In genomic region chr17:29066053-29066452, GRCh38 we compare ENCODE assay signal across 36 cellular contexts. TPM values are rescaled to one million over a fixed set of nuclear protein-coding genes. Genes with fewer than 3 reads are reported as not detected.
DNase-seq lines count a peak whose midpoint lies in the region; ATAC-seq, FAIRE-seq and TF ChIP-seq lines count a peak whose summit lies in the region.
"Had no signal": no experiment of that assay in that cellular context is flagged by ENCODE, and none has a peak within 500 bp of the region (broad histone marks: within the 10 kb centered on the region; RNA-seq: fewer than 3 reads in every experiment).

No MANE protein-coding gene starts in this region.

- H3K4me2 ChIP-seq in K562 (ENCODE audit: insufficient read depth, low read length) (no peak overlapping the region), smooth muscle cell (no peak overlapping the region), osteoblast (ENCODE audit: insufficient read depth, low read length) (no peak overlapping the region)

- H2AFZ ChIP-seq in K562 (ENCODE audit: low read depth, low read length) (no peak overlapping the region), smooth muscle cell (ENCODE audit: low read depth) (no peak overlapping the region), osteoblast (ENCODE audit: low read length) (no peak overlapping the region)

- in situ Hi-C loops in K562 (cut with MboI), result no loop called here

- H3K27me3 ChIP-seq in K562 (ENCODE audit: control insufficient read depth in 2 of 2, insufficient read depth in 2 of 2, low read length in 2 of 2) (peaks cover 3 to 9% of the 10 kb centered on the region in 2 experiments; a peak in 3 of 5 replicates), smooth muscle cell (ENCODE audit: low read depth) (no peaks in the 10 kb centered on the region), osteoblast (ENCODE audit: insufficient read depth, low read length) (peaks cover 30% of the 10 kb centered on the region)
- H3K27me3 ChIP-seq: right lobe of liver, thyroid gland, uterus had no signal

- CTCF ChIA-PET in K562 (lab: Yijun Ruan, JAX; ENCODE audit: low intra/inter-chr PET ratio), result no interaction called here

- H3K4me1 ChIP-seq in K562 (replicated peaks in 1 of 2; ENCODE audit: control insufficient read depth in 2 of 2, insufficient read depth in 2 of 2, low read length in 2 of 2), result peaks cover 5 to 6% of the 10 kb centered on the region in 2 experiments; a peak in 2 of 5 replicates
- peaks cover 14% of the 10 kb centered on the region for H3K4me1 ChIP-seq in smooth muscle cell (ENCODE audit: low read depth)
- no peaks in the 10 kb centered on the region for H3K4me1 ChIP-seq in osteoblast (ENCODE audit: insufficient read depth, low read length)
- H3K4me1 ChIP-seq: prostate gland, right lobe of liver, thyroid gland, uterus had no signal

- DNase-seq in DMS 273 (lab: John Stamatoyannopoulos, UW; ENCODE audit: unreplicated experiment) (peak; percentile 96), NCI-H2171 treated with DMSO at 0.1 percent for 48 hours (lab: John Stamatoyannopoulos, UW) (peak; percentile 98), K562 (ENCODE audit: extremely low read depth in 1 of 4, low spot score in 3 of 4) (no peak), smooth muscle cell (lab: John Stamatoyannopoulos, UW; ENCODE audit: unreplicated experiment) (no peak), osteoblast (ENCODE audit: insufficient read length, low spot score, missing footprints) (no peak), NCI-H2227 treated with DMSO at 0.1 percent for 48 hours (lab: John Stamatoyannopoulos, UW) (no peak), NCI-H526 (lab: John Stamatoyannopoulos, UW) (no peak)
- DNase-seq: activated CD4-positive, alpha-beta T cell treated with anti-CD3 and anti-CD28 coated beads for 48 hours; AML-193; amniotic stem cell; brain microvascular endothelial cell; CD4-positive, alpha-beta memory T cell; effector CD4-positive, alpha-beta T cell; EL; H7; KBM-7; left colon; MM.1S; NCI-H1436 treated with DMSO at 0.1 percent for 48 hours; NCI-H510A treated with DMSO at 0.1 percent for 48 hours; SHP77 treated with DMSO at 0.1 percent for 48 hours; stimulated activated CD4-positive, alpha-beta T cell treated with anti-CD3 and anti-CD28 coated beads, Interleukin-12 subunit alpha, Interleukin-12 subunit beta, amount 100 ng/mL, for 4 hours; stimulated activated CD4-positive, alpha-beta T cell treated with anti-CD3 and anti-CD28 coated beads, Interleukin-2, amount 100 ng/mL, for 48 hours; stimulated activated naive CD8-positive, alpha-beta T cell treated with anti-CD3 and anti-CD28 coated beads, Interleukin-15, amount 100 ng/mL, for 72 hours; T1000; thyroid gland; uterus had no signal

- H3K9ac ChIP-seq in K562 (ENCODE audit: insufficient read depth in 1 of 2, low read depth in 2 of 2, low read length in 2 of 2), result no peak overlapping the region
- H3K9ac ChIP-seq in smooth muscle cell (ENCODE audit: low read depth), result no peak overlapping the region

- no peaks in the 10 kb centered on the region for H3K9me1 ChIP-seq in K562 (ENCODE audit: control insufficient read depth, insufficient read depth, low read length)

- peak overlapping the region in 2 of 3 experiments; percentile 6 to 32 for H3K27ac Mint-ChIP-seq in nephron
- H3K27ac Mint-ChIP-seq: activated naive CD4-positive, alpha-beta T cell treated with anti-CD3 and anti-CD28 coated beads, Interleukin-2, amount 50 U/mL, for 24 hours; activated T-helper 2 cell treated with anti-CD3 and anti-CD28 coated beads, Interferon-gamma antibody, Interleukin-2, Interleukin-4, amounts not matched to agents 10 μg/mL and 5 μg/mL and 100 μg/mL, durations not matched to agents 14 hours and 24 hours and 36 hours; CD4-positive, alpha-beta memory T cell; memory B cell; stimulated activated naive CD8-positive, alpha-beta T cell treated with anti-CD3 and anti-CD28 coated beads, Interleukin-15, amount 100 ng/mL, for 72 hours had no signal

- no peaks in the 10 kb centered on the region for H3K36me3 ChIP-seq in K562 (ENCODE audit: control insufficient read depth, insufficient read depth, low read length)
- no peaks in the 10 kb centered on the region for H3K36me3 ChIP-seq in smooth muscle cell (ENCODE audit: low read depth)
- no peaks in the 10 kb centered on the region for H3K36me3 ChIP-seq in osteoblast (ENCODE audit: insufficient read depth, low read length)
- H3K36me3 ChIP-seq: brain microvascular endothelial cell, prostate gland, right lobe of liver, thyroid gland, uterus had no signal

- POLR2A ChIA-PET in K562 (lab: Yijun Ruan, JAX), result no interaction called here

- peaks cover 51% of the 10 kb centered on the region for H3K4me1 Mint-ChIP-seq in nephron
- H3K4me1 Mint-ChIP-seq: activated naive CD4-positive, alpha-beta T cell treated with anti-CD3 and anti-CD28 coated beads, Interleukin-2, amount 50 U/mL, for 24 hours; memory B cell; stimulated activated naive CD8-positive, alpha-beta T cell treated with anti-CD3 and anti-CD28 coated beads, Interleukin-15, amount 100 ng/mL, for 72 hours had no signal

- H3K79me2 ChIP-seq in K562 (ENCODE audit: control insufficient read depth, insufficient read depth, low read length) (no peaks in the 10 kb centered on the region), smooth muscle cell (ENCODE audit: low read depth) (no peaks in the 10 kb centered on the region), osteoblast (ENCODE audit: insufficient read depth, low read length) (no peaks in the 10 kb centered on the region)

- H4K20me1 ChIP-seq in K562 (replicated peaks; ENCODE audit: control insufficient read depth, insufficient read depth, low read length), result no peaks in the 10 kb centered on the region
- H4K20me1 ChIP-seq in smooth muscle cell (ENCODE audit: low read depth), result no peaks in the 10 kb centered on the region
- no peaks in the 10 kb centered on the region for H4K20me1 ChIP-seq in osteoblast (ENCODE audit: insufficient read depth, low read length)

- H3K9me3 ChIP-seq in K562 (replicated peaks; ENCODE audit: control insufficient read depth, insufficient read depth, low read depth, low read length) (no peaks in the 10 kb centered on the region), smooth muscle cell (replicated peaks; ENCODE audit: low read depth) (no peaks in the 10 kb centered on the region), osteoblast (ENCODE audit: low read depth, low read length) (no peaks in the 10 kb centered on the region)
- H3K9me3 ChIP-seq: prostate gland, right lobe of liver, thyroid gland, uterus had no signal

- no peaks in the 10 kb centered on the region for H3F3A ChIP-seq in smooth muscle cell (ENCODE audit: low read depth)

- no peak overlapping the region for H3K4me3 Mint-ChIP-seq in nephron
- H3K4me3 Mint-ChIP-seq: activated naive CD4-positive, alpha-beta T cell treated with anti-CD3 and anti-CD28 coated beads, Interleukin-2, amount 50 U/mL, for 24 hours; CD4-positive, alpha-beta memory T cell; memory B cell; stimulated activated naive CD8-positive, alpha-beta T cell treated with anti-CD3 and anti-CD28 coated beads, Interleukin-15, amount 100 ng/mL, for 72 hours had no signal

- 5% methylated on average over 4 of the region's 7 CpGs for WGBS in K562 (ENCODE audit: insufficient coverage, low coverage, missing lambda C conversion rate)
- WGBS in smooth muscle cell (ENCODE audit: low lambda C conversion rate), result 94% methylated on average over 7 of the region's 7 CpGs

- H3K27ac ChIP-seq in K562 (ENCODE audit: extremely low read depth, low read depth, low read length) (no peak overlapping the region), smooth muscle cell (ENCODE audit: low read depth) (no peak overlapping the region), osteoblast (ENCODE audit: low read depth, low read length) (no peak overlapping the region)
- H3K27ac ChIP-seq: brain microvascular endothelial cell, prostate gland, right lobe of liver, thyroid gland, uterus had no signal

- H3K9me3 Mint-ChIP-seq in nephron, result no peaks in the 10 kb centered on the region
- H3K9me3 Mint-ChIP-seq: activated naive CD4-positive, alpha-beta T cell treated with anti-CD3 and anti-CD28 coated beads, Interleukin-2, amount 50 U/mL, for 24 hours; activated T-helper 2 cell treated with anti-CD3 and anti-CD28 coated beads, Interferon-gamma antibody, Interleukin-2, Interleukin-4, amounts not matched to agents 10 μg/mL and 5 μg/mL and 100 μg/mL, durations not matched to agents 14 hours and 24 hours and 36 hours; CD4-positive, alpha-beta memory T cell; memory B cell; stimulated activated naive CD8-positive, alpha-beta T cell treated with anti-CD3 and anti-CD28 coated beads, Interleukin-15, amount 100 ng/mL, for 72 hours had no signal

- ATAC-seq in K562, result no peak
- ATAC-seq: GM12878; left colon; right lobe of liver; stimulated activated naive CD8-positive, alpha-beta T cell treated with anti-CD3 and anti-CD28 coated beads, Interleukin-15, amount 100 ng/mL, for 72 hours had no signal

- H3K27me3 Mint-ChIP-seq in nephron (ENCODE audit: low read depth), result peaks cover 11% of the 10 kb centered on the region
- H3K27me3 Mint-ChIP-seq: activated naive CD4-positive, alpha-beta T cell treated with anti-CD3 and anti-CD28 coated beads, Interleukin-2, amount 50 U/mL, for 24 hours; CD4-positive, alpha-beta memory T cell; stimulated activated naive CD8-positive, alpha-beta T cell treated with anti-CD3 and anti-CD28 coated beads, Interleukin-15, amount 100 ng/mL, for 72 hours had no signal

- intact Hi-C loops in K562 (cut with micrococcal nuclease), result loop anchor here (5.0 kb wide), 1 partner anchor 44 kb away; no protein-coding TSS in a partner anchor

- no peak for TF ChIP-seq POLR2A in K562 (conservative IDR thresholded peaks at IDR 0.05)

- H3K36me3 Mint-ChIP-seq in nephron (ENCODE audit: low read depth), result no peaks in the 10 kb centered on the region
- H3K36me3 Mint-ChIP-seq: activated naive CD4-positive, alpha-beta T cell treated with anti-CD3 and anti-CD28 coated beads, Interleukin-2, amount 50 U/mL, for 24 hours; CD4-positive, alpha-beta memory T cell had no signal

- H3K4me3 ChIP-seq in K562 (no peak overlapping the region), smooth muscle cell (no peak overlapping the region), osteoblast (ENCODE audit: insufficient read depth, low read length) (no peak overlapping the region)
- H3K4me3 ChIP-seq: GM12878, prostate gland, right lobe of liver, thyroid gland, uterus had no signal

- TF ChIP-seq EP300 in K562 (IDR thresholded peaks at IDR 0.05; ENCODE audit: low read length), result no peak

- TF ChIP-seq RAD21 in K562 (CRISPR knock-in tag; conservative IDR thresholded peaks at IDR 0.05 in 1 of 2, IDR thresholded peaks at IDR 0.05 in 1 of 2), result no peak

- no TSS peak for BruUV-seq in K562 (replicated peaks; lab: Mats Ljungman, UMichigan)

- no peak for FAIRE-seq in K562 (lab: Jason Lieb, UNC)
- FAIRE-seq: GM12878, HTR-8/SVneo, RCC 7860 had no signal

- TF ChIP-seq CTCF in K562 (IDR thresholded peaks at IDR 0.05 in 2 of 3, conservative IDR thresholded peaks at IDR 0.05 in 1 of 3; ENCODE audit: insufficient read depth in 2 of 3, low read depth in 1 of 3, low read length in 3 of 3) (no peak), nephron (IDR thresholded peaks at IDR 0.05; ENCODE audit: unreplicated experiment in 3 of 3) (no peak), smooth muscle cell (IDR thresholded peaks at IDR 0.05; ENCODE audit: borderline replicate concordance, insufficient read depth, poor library complexity, severe bottlenecking) (no peak), osteoblast (IDR thresholded peaks at IDR 0.05; ENCODE audit: extremely low read depth, low read depth, low read length) (no peak)

RNA-seq across cellular contexts. Expression of gene PIPOX, which starts 23.1 kb away (rescaled TPM):
- 7.2 and 10.4 TPM in 2 replicates for total RNA-seq in K562 (2011; cell fraction: chromatin; rRNA removed; ENCODE audit: low replicate concordance)
- 6.4 and 7.5 TPM in 2 replicates for total RNA-seq in K562 (2011; cell fraction: nucleolus; rRNA removed)
- 6.7 and 6.8 TPM in 2 replicates for total RNA-seq in K562 (2011; cell fraction: nucleoplasm; rRNA removed)
- total RNA-seq in K562 (2014; rRNA removed), result 0.24 and 2.2 TPM in 2 replicates
- 0.35 and 0.62 TPM in 2 replicates for total RNA-seq in K562 (2014; rRNA removed; fragmentation: Illumina TruSeq; extraction: Trizol)
- 0.38 and 0.72 TPM in 2 replicates for total RNA-seq in K562 (2015; rRNA removed; fragmentation: Illumina TruSeq; extraction: Trizol)
- 0.58 and 0.60 TPM in 2 replicates for total RNA-seq in K562 (2021)
- polyA plus RNA-seq in K562 (2011; rRNA removed), result 0.14 and 0.39 TPM in 2 replicates
- 0.27 and 0.52 TPM in 2 replicates for polyA plus RNA-seq in K562 (2011; cell fraction: cytosol; rRNA removed)
- polyA plus RNA-seq in K562 (2011; cell fraction: nucleus; rRNA removed), result 0.58 and 1.5 TPM in 2 replicates
- 0.35 and 0.65 TPM in 2 replicates for polyA plus RNA-seq in K562 (2012)
- polyA plus RNA-seq in K562 (2014; fragmentation: Illumina TruSeq; extraction: Trizol), result 0.22 and 0.43 TPM in 2 replicates
- not detected for polyA plus RNA-seq in K562 (2014; fragmentation: Nextera tagmentation; extraction: Ambion mirVana)
- 0.15 and 0.23 TPM in 2 replicates for polyA plus RNA-seq in K562 (2014; rRNA removed)
- 3.4 and 4.3 TPM in 2 replicates for polyA minus RNA-seq in K562 (2011; rRNA and poly(A)+ RNA removed)
- 1.1 TPM in 1 of 2 replicates, not detected in the other for polyA minus RNA-seq in K562 (2011; cell fraction: cytosol; rRNA and poly(A)+ RNA removed)
- 7.7 and 7.9 TPM in 2 replicates for polyA minus RNA-seq in K562 (2011; cell fraction: nucleus; rRNA and poly(A)+ RNA removed)
- total RNA-seq in smooth muscle cell, result 0.63 and 0.94 TPM in 2 replicates
- polyA plus RNA-seq in smooth muscle cell, result 1.3 and 1.9 TPM in 2 replicates
- total RNA-seq in osteoblast, result 1.4 and 1.8 TPM in 2 replicates

Comparison
In these comparisons a context has a peak if more than half of its experiments do, and no peak if none do; other contexts are left out.
1. DNase-seq: peak in DMS 273 (single experiment) and NCI-H2171 treated with DMSO at 0.1 percent for 48 hours (single experiment); none in K562 (0 of 4), smooth muscle cell (single experiment), osteoblast (single experiment), NCI-H2227 treated with DMSO at 0.1 percent for 48 hours (single experiment) and NCI-H526 (0 of 2).